In genomic region chr6:136739071-136739470, GRCh38 we compare ENCODE assay signal across 25 cellular contexts. TPM values are rescaled to one million over a fixed set of nuclear protein-coding genes. Genes with fewer than 3 reads are reported as not detected.
DNase-seq lines count a peak whose midpoint lies in the region; ATAC-seq and TF ChIP-seq lines count a peak whose summit lies in the region.
"Had no signal": no experiment of that assay in that cellular context is flagged by ENCODE, and none has a peak within 500 bp of the region (broad histone marks: within the 10 kb centered on the region; RNA-seq: fewer than 3 reads in every experiment).

No MANE protein-coding gene starts in this region.

- TF ChIP-seq CTCF in breast epithelium (IDR thresholded peaks at IDR 0.05) (no peak), MCF 10A (IDR thresholded peaks at IDR 0.05; ENCODE audit: unreplicated experiment) (no peak), colonic mucosa (IDR thresholded peaks at IDR 0.05) (no peak), mesothelial cell of epicardium (IDR thresholded peaks at IDR 0.05; ENCODE audit: unreplicated experiment) (no peak), uterus (IDR thresholded peaks at IDR 0.05) (no peak)

- peaks cover 7% of the 10 kb centered on the region for H3K9me3 Mint-ChIP-seq in MCF 10A (ENCODE audit: unreplicated experiment)
- H3K9me3 Mint-ChIP-seq in mesothelial cell of epicardium = peaks cover 10% of the 10 kb centered on the region
- H3K9me3 Mint-ChIP-seq: activated B cell treated with CpG ODN at 0.5 μM for 24 hours; activated naive CD4-positive, alpha-beta T cell treated with anti-CD3 and anti-CD28 coated beads for 36 hours; CD4-positive, alpha-beta T cell; endodermal cell; natural killer cell treated with Interleukin-12 subunit alpha and Interleukin-12 subunit beta and Interleukin-15 and Interleukin-18, amount 100 ng/mL, for 72 hours had no signal

- intact Hi-C loops in breast epithelium (cut with DNase I; ENCODE audit: low total_unique reads) (no loop called here), MCF 10A (cut with micrococcal nuclease) (no loop called here), colonic mucosa (cut with DNase I) (no loop called here), uterus (cut with DNase I; ENCODE audit: low total_unique reads) (no loop called here)

- H3K27ac Mint-ChIP-seq in MCF 10A (ENCODE audit: low read depth, unreplicated experiment) = no peak overlapping the region
- H3K27ac Mint-ChIP-seq in mesothelial cell of epicardium = peak overlapping the region; percentile 91
- H3K27ac Mint-ChIP-seq: activated B cell treated with CpG ODN at 0.5 μM for 24 hours; activated naive CD4-positive, alpha-beta T cell treated with anti-CD3 and anti-CD28 coated beads for 36 hours; CD4-positive, alpha-beta T cell; endodermal cell had no signal

- H3K27me3 Mint-ChIP-seq in MCF 10A (ENCODE audit: insufficient read depth, unreplicated experiment) (no peaks in the 10 kb centered on the region), mesothelial cell of epicardium (ENCODE audit: low read depth) (no peaks in the 10 kb centered on the region)
- H3K27me3 Mint-ChIP-seq: activated B cell treated with CpG ODN at 0.5 μM for 24 hours; CD4-positive, alpha-beta T cell; IgD-negative memory B cell; natural killer cell treated with Interleukin-12 subunit alpha and Interleukin-12 subunit beta and Interleukin-15 and Interleukin-18, amount 100 ng/mL, for 72 hours had no signal

- CTCF ChIA-PET in MCF 10A (lab: Yijun Ruan, JAX) = interaction anchor here (0.7 to 1.1 kb wide), 2 partner anchors 55 to 95 kb away, joined by 3 to 4 read pairs; no protein-coding TSS in a partner anchor

- H3K36me3 ChIP-seq in breast epithelium (no peaks in the 10 kb centered on the region), colonic mucosa (no peaks in the 10 kb centered on the region), uterus (no peaks in the 10 kb centered on the region)
- H3K36me3 ChIP-seq: SJCRH30 had no signal

- no peaks in the 10 kb centered on the region for H3K27me3 ChIP-seq in breast epithelium
- no peaks in the 10 kb centered on the region for H3K27me3 ChIP-seq in colonic mucosa
- H3K27me3 ChIP-seq in uterus = no peaks in the 10 kb centered on the region
- H3K27me3 ChIP-seq: SJCRH30 had no signal

- peaks cover 0 to 3% of the 10 kb centered on the region in 2 donors for H3K4me1 ChIP-seq in breast epithelium
- no peaks in the 10 kb centered on the region for H3K4me1 ChIP-seq in colonic mucosa
- H3K4me1 ChIP-seq in uterus = peaks cover 5 to 8% of the 10 kb centered on the region in 2 donors
- H3K4me1 ChIP-seq: SJCRH30 had no signal

- ATAC-seq in HG02885 (IDR thresholded peaks at IDR 0.05; ENCODE audit: poor library complexity, unreplicated experiment) = no peak
- ATAC-seq: esophagus mucosa; natural killer cell treated with Interleukin-12 subunit alpha and Interleukin-12 subunit beta and Interleukin-15 and Interleukin-18, amount 100 ng/mL, for 72 hours; stimulated activated naive CD8-positive, alpha-beta T cell treated with anti-CD3 and anti-CD28 coated beads, Interleukin-15, Interleukin-2, amounts not matched to agents 100 U/mL and 50 U/mL, for 24 hours had no signal

- POLR2A ChIA-PET in MCF 10A (lab: Yijun Ruan, JAX) = interaction anchor here (0.7 to 2.1 kb wide), 4 partner anchors 24 to 53 kb away, joined by 5 to 8 read pairs (median 8); partner anchors contain the start of gene MAP3K5

- no peak overlapping the region for H3K4me3 Mint-ChIP-seq in MCF 10A (ENCODE audit: unreplicated experiment)
- H3K4me3 Mint-ChIP-seq in mesothelial cell of epicardium = no peak overlapping the region
- H3K4me3 Mint-ChIP-seq: activated B cell treated with CpG ODN at 0.5 μM for 24 hours; activated naive CD4-positive, alpha-beta T cell treated with anti-CD3 and anti-CD28 coated beads for 36 hours; CD4-positive, alpha-beta T cell; endodermal cell; natural killer cell treated with Interleukin-12 subunit alpha and Interleukin-12 subunit beta and Interleukin-15 and Interleukin-18, amount 100 ng/mL, for 72 hours had no signal

- TF ChIP-seq POLR2A in breast epithelium (IDR thresholded peaks at IDR 0.05) = no peak
- TF ChIP-seq POLR2A in uterus (IDR thresholded peaks at IDR 0.05) = no peak

- no TSS peak for BruUV-seq in MCF 10A (replicated peaks; lab: Mats Ljungman, UMichigan)

- no peaks in the 10 kb centered on the region for H3K9me3 ChIP-seq in breast epithelium
- H3K9me3 ChIP-seq in colonic mucosa = no peaks in the 10 kb centered on the region
- H3K9me3 ChIP-seq in uterus = no peaks in the 10 kb centered on the region
- H3K9me3 ChIP-seq: SJCRH30 had no signal

- no peaks in the 10 kb centered on the region for H3K36me3 Mint-ChIP-seq in MCF 10A (ENCODE audit: insufficient read depth, unreplicated experiment)
- H3K36me3 Mint-ChIP-seq in mesothelial cell of epicardium = peaks cover 2% of the 10 kb centered on the region
- H3K36me3 Mint-ChIP-seq: natural killer cell treated with Interleukin-12 subunit alpha and Interleukin-12 subunit beta and Interleukin-15 and Interleukin-18, amount 100 ng/mL, for 72 hours had no signal

- DNase-seq in breast epithelium (ENCODE audit: low spot score in 2 of 2) (no peak), MCF 10A (ENCODE audit: unreplicated experiment) (no peak), colonic mucosa (peak; percentile 9), mesothelial cell of epicardium (ENCODE audit: low spot score in 2 of 2, unreplicated experiment in 2 of 2) (no peak), uterus (no peak), NCI-H82 treated with DMSO at 0.1 percent for 48 hours (lab: John Stamatoyannopoulos, UW; ENCODE audit: unreplicated experiment) (no peak)
- DNase-seq in activated naive CD4-positive, alpha-beta T cell treated with Interleukin-2 at 50 U/mL for 16 hours = no peak
- DNase-seq: activated B cell treated with CpG ODN at 0.5 μM for 24 hours; activated CD4-positive, alpha-beta T cell treated with anti-CD3 and anti-CD28 coated beads, Interleukin-2, amount 50 U/mL, for 1 hour; activated naive CD4-positive, alpha-beta T cell treated with anti-CD3 and anti-CD28 coated beads for 36 hours; CD4-positive, alpha-beta T cell; EL; hippocampal formation; NCI-H1105; NCI-H2029; NCI-H526; SJCRH30; stimulated activated naive CD8-positive, alpha-beta T cell treated with anti-CD3 and anti-CD28 coated beads, Interleukin-15, Interleukin-2, amounts not matched to agents 100 U/mL and 50 U/mL, for 24 hours; trophoblast cell had no signal

- peaks cover 15% of the 10 kb centered on the region for H3K4me1 Mint-ChIP-seq in MCF 10A (ENCODE audit: insufficient read depth, unreplicated experiment)
- peaks cover 47% of the 10 kb centered on the region for H3K4me1 Mint-ChIP-seq in mesothelial cell of epicardium

- no peak overlapping the region for H3K9ac ChIP-seq in colonic mucosa (ENCODE audit: low read depth in 2 of 2, low read length in 2 of 2)

- H3K4me3 ChIP-seq in breast epithelium (no peak overlapping the region), colonic mucosa (no peak overlapping the region), uterus (no peak overlapping the region)
- H3K4me3 ChIP-seq: SJCRH30 had no signal

- H3K27ac ChIP-seq in breast epithelium = peak overlapping the region; percentile 61 to 76
- H3K27ac ChIP-seq in colonic mucosa = no peak overlapping the region
- peak overlapping the region; percentile 33 to 46 for H3K27ac ChIP-seq in uterus
- H3K27ac ChIP-seq: 22Rv1, SJCRH30 had no signal

RNA-seq across cellular contexts. Expression of gene MAP3K5, which starts 53.2 kb away (rescaled TPM):
- 10 to 100 TPM; 18.6 to 40.0 (median 33.2) TPM for total RNA-seq in breast epithelium
- 7.6 and 8.4 TPM in 2 replicates for total RNA-seq in MCF 10A (2022)
- total RNA-seq in colonic mucosa = 10 to 100 TPM; 15.3 to 17.1 TPM
- total RNA-seq in mesothelial cell of epicardium = 8.3 to 9.5 TPM (median 8.9 TPM) in 3 replicates
- 10 to 100 TPM in 2 of 4 donors, 1 to 10 TPM in 2; 9.5 to 67.1 (median 15.4) TPM for total RNA-seq in uterus
